ENCODE assay signal across 17 cellular contexts in genomic region chr1:91871994-91872393, GRCh38. TPM values are rescaled to one million over a fixed set of nuclear protein-coding genes. Genes with fewer than 3 reads are reported as not detected.
DNase-seq lines count a peak whose midpoint lies in the region; ATAC-seq and TF ChIP-seq lines count a peak whose summit lies in the region.
"Had no signal": no experiment of that assay in that cellular context is flagged by ENCODE, and none has a peak within 500 bp of the region (broad histone marks: within the 10 kb centered on the region; RNA-seq: fewer than 3 reads in every experiment).

No MANE protein-coding gene starts in this region.

- H4K20me1 ChIP-seq in smooth muscle cell (ENCODE audit: low read depth) = peaks cover 82% of the 10 kb centered on the region

- ATAC-seq in T-helper 17 cell (no peak), GM19324 (IDR thresholded peaks at IDR 0.05; ENCODE audit: low FRiP score, unreplicated experiment) (no peak)

- H3K27me3 Mint-ChIP-seq in T-helper 17 cell = no peaks in the 10 kb centered on the region

- TF ChIP-seq CTCF in fibroblast of the aortic adventitia (IDR thresholded peaks at IDR 0.05; ENCODE audit: insufficient read depth, low read length) (no peak), smooth muscle cell (IDR thresholded peaks at IDR 0.05; ENCODE audit: borderline replicate concordance, insufficient read depth, poor library complexity, severe bottlenecking) (no peak)

- no peak overlapping the region for H3K9ac ChIP-seq in smooth muscle cell (ENCODE audit: low read depth)

- peaks cover 9% of the 10 kb centered on the region for H3K4me1 ChIP-seq in smooth muscle cell (ENCODE audit: low read depth)

- H3K4me3 ChIP-seq in fibroblast of the aortic adventitia (ENCODE audit: low read depth, low read length) (no peak overlapping the region), smooth muscle cell (no peak overlapping the region)
- H3K4me3 ChIP-seq: dorsolateral prefrontal cortex, spleen, suprapubic skin had no signal

- DNase-seq in DMS79 treated with DMSO at 0.1 percent for 48 hours (lab: John Stamatoyannopoulos, UW) (peak; percentile 53), DMS79 (lab: John Stamatoyannopoulos, UW) (no peak), T-helper 17 cell (no peak), fibroblast of the aortic adventitia (ENCODE audit: low read depth) (peak; percentile 67), smooth muscle cell (lab: John Stamatoyannopoulos, UW; ENCODE audit: unreplicated experiment) (no peak), UCSD-AML1 (lab: John Stamatoyannopoulos, UW; ENCODE audit: unreplicated experiment) (no peak)
- DNase-seq in activated CD4-positive, alpha-beta T cell treated with anti-CD3 and anti-CD28 coated beads for 4 hours = no peak
- DNase-seq: activated CD4-positive, CD25-positive, alpha-beta regulatory T cell; amniotic stem cell; dorsolateral prefrontal cortex; glutamatergic neuron; NCI-H2029 treated with DMSO at 0.1 percent for 48 hours; spleen had no signal

- no peak overlapping the region for H2AFZ ChIP-seq in smooth muscle cell (ENCODE audit: low read depth)

- peaks cover 94% of the 10 kb centered on the region for H3K79me2 ChIP-seq in smooth muscle cell (ENCODE audit: low read depth)

- no peaks in the 10 kb centered on the region for H3K27me3 ChIP-seq in smooth muscle cell (ENCODE audit: low read depth)
- H3K27me3 ChIP-seq: dorsolateral prefrontal cortex, spleen, suprapubic skin had no signal

- WGBS in smooth muscle cell (ENCODE audit: low lambda C conversion rate) = 33% methylated on average over 2 of the region's 2 CpGs

- peak overlapping the region; percentile 25 for H3K4me2 ChIP-seq in smooth muscle cell

- peaks cover 50% of the 10 kb centered on the region for H3K4me1 Mint-ChIP-seq in T-helper 17 cell

- peak overlapping the region; percentile 78 for H3K4me3 Mint-ChIP-seq in T-helper 17 cell
- H3K4me3 Mint-ChIP-seq: neural crest cell had no signal

- H3K9me3 ChIP-seq in T-helper 17 cell (ENCODE audit: control insufficient read depth, low read length, poor library complexity, severe bottlenecking) = no peaks in the 10 kb centered on the region
- H3K9me3 ChIP-seq in smooth muscle cell (replicated peaks; ENCODE audit: low read depth) = no peaks in the 10 kb centered on the region
- H3K9me3 ChIP-seq: spleen, suprapubic skin had no signal

- no peak overlapping the region for H3K27ac ChIP-seq in smooth muscle cell (ENCODE audit: low read depth)
- H3K27ac ChIP-seq: 22Rv1, suprapubic skin had no signal

- H3K36me3 Mint-ChIP-seq in T-helper 17 cell (ENCODE audit: low read depth) = peaks cover 3% of the 10 kb centered on the region

- H3F3A ChIP-seq in smooth muscle cell (ENCODE audit: low read depth) = no peaks in the 10 kb centered on the region

- H3K27ac Mint-ChIP-seq in T-helper 17 cell = peak overlapping the region; percentile 74

- no peaks in the 10 kb centered on the region for H3K36me3 ChIP-seq in smooth muscle cell (ENCODE audit: low read depth)
- H3K36me3 ChIP-seq: spleen, suprapubic skin had no signal

RNA-seq across cellular contexts. Expression of gene TGFBR3, which starts 14.0 kb away (rescaled TPM):
- total RNA-seq in T-helper 17 cell (10 to 100 TPM; 21.0 to 27.6 TPM), fibroblast of the aortic adventitia (ENCODE audit: low replicate concordance) (37.2 and 118 TPM in 2 replicates), smooth muscle cell (112 TPM in 2 replicates)
- polyA plus RNA-seq in smooth muscle cell = 52.0 and 68.3 TPM in 2 replicates

Comparison
In these comparisons a context has a peak if more than half of its experiments do, and no peak if none do; other contexts are left out.
1. DNase-seq: peak in DMS79 treated with DMSO at 0.1 percent for 48 hours (single experiment) and fibroblast of the aortic adventitia (single experiment); none in DMS79 (single experiment), T-helper 17 cell (0 of 3), smooth muscle cell (single experiment), UCSD-AML1 (single experiment) and activated CD4-positive, alpha-beta T cell treated with anti-CD3 and anti-CD28 coated beads for 4 hours (0 of 2).